8 cellular contexts compared by ENCODE assay signal in the genomic region with DNA sequence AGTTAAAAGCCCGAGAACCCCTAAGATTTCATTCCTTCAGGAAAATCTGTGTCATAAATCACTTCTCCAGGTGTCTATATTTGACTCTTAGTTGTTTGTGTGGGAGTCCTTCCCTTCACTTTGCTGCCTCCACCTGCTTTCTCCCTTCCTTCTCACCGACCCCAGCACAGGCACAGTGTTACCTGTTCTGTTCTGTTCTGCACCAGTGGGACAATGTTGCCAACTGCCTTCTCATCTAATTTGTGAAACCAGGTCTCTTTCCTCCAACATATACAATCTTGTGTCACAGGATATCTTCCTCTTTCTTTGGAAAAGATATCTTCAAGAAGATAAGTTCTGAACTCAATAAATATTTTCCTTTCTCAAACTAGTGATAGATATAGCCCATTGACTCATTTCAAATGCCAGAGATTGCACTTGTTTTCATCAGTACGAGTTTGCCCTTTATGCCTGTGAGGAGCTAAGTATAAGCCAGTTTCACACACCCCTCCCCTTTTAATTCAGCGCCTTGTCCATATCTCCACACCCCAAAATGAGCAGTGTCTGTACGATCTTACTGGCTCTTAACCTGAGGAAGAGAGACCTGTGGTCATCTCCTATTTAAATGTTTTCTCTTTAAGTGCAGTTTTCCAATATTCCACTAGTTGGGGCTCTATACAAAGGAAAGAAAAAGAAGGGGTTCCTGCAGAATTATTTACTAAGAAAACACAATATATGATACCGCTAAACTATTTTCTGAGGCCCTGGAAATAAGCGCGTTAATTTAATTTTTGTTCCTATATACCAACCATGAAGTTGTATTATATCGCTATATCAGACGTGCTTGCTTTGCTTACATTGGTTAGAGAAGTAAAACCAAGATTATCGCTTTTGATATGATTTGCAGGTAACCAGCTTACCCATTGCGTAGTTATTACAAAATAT.
DNase-seq lines count a peak whose midpoint lies in the region; ATAC-seq, FAIRE-seq and TF ChIP-seq lines count a peak whose summit lies in the region.

No MANE protein-coding gene starts in this region.

- no peaks in the 10 kb centered on the region for H3K9me3 Mint-ChIP-seq in naive B cell

- TF ChIP-seq EP300 in H1 (IDR thresholded peaks at IDR 0.05; ENCODE audit: borderline replicate concordance in 1 of 2, low read depth in 2 of 2, low read length in 2 of 2), result no peak

- no peak overlapping the region for H3K4me3 ChIP-seq in A673 (ENCODE audit: low read depth, low read length, poor library complexity, severe bottlenecking)
- H3K4me3 ChIP-seq in GM12865 (ENCODE audit: low read depth, low read length), result no peak overlapping the region
- no peak overlapping the region for H3K4me3 ChIP-seq in H1 (ENCODE audit: extremely low read depth in 1 of 4, insufficient read depth in 2 of 4, low read depth in 3 of 4, low read length in 4 of 4)

- no peak overlapping the region for H2BK20ac ChIP-seq in H1 (ENCODE audit: low read length)

- TF ChIP-seq POLR2A in H1 (IDR thresholded peaks at IDR 0.05; ENCODE audit: control extremely low read depth in 1 of 2, low read depth in 2 of 2, low read length in 2 of 2), result no peak

- H3K23me2 ChIP-seq in H1 (ENCODE audit: low read depth, low read length), result peaks cover 1% of the 10 kb centered on the region; the same call in 1 of the 2 replicates

- POLR2A ChIA-PET in A673 (lab: Charles Lee; ENCODE audit: low non-redundant PET) (no interaction called here), H1 (lab: Charles Lee; ENCODE audit: partially characterized antibody) (interaction anchor here (0.5 kb wide), 1 partner anchor 1619 kb away, joined by 3 read pairs; no protein-coding TSS in a partner anchor)

- ATAC-seq in naive B cell (ENCODE audit: low read depth in 2 of 2), result no peak
- ATAC-seq in GM19455 (IDR thresholded peaks at IDR 0.05; ENCODE audit: unreplicated experiment), result no peak

- H3K27me3 ChIP-seq in A673 (replicated peaks; ENCODE audit: insufficient read depth, low read depth, low read length, poor library complexity) (no peaks in the 10 kb centered on the region), H1 (replicated peaks in 1 of 4; ENCODE audit: control insufficient read depth in 3 of 4, extremely low read depth in 1 of 4, insufficient read depth in 3 of 4, low read length in 3 of 4) (no peaks in the 10 kb centered on the region)

- no peak overlapping the region for H2BK12ac ChIP-seq in H1 (ENCODE audit: low read depth, low read length)

- no peak overlapping the region for H3K18ac ChIP-seq in H1 (ENCODE audit: extremely low read depth, low read length)

- no peak overlapping the region for H2BK15ac ChIP-seq in H1 (ENCODE audit: low read length)

- no peak overlapping the region for H3K27ac ChIP-seq in A673 (ENCODE audit: low read depth, low read length, poor library complexity, severe bottlenecking)
- no peak overlapping the region for H3K27ac ChIP-seq in H1 (ENCODE audit: low read depth, low read length)

- BruUV-seq in A673 (replicated peaks; lab: Mats Ljungman, UMichigan), result no TSS peak

- H2BK120ac ChIP-seq in H1 (replicated peaks; ENCODE audit: low read depth, low read length), result no peak overlapping the region

- H3K4me1 ChIP-seq in A673 (ENCODE audit: insufficient read depth, low read length, poor library complexity, severe bottlenecking), result no peaks in the 10 kb centered on the region
- H3K4me1 ChIP-seq in H1 (replicated peaks in 1 of 4; ENCODE audit: control insufficient read depth in 3 of 4, insufficient read depth in 4 of 4, low read length in 3 of 4), result no peaks in the 10 kb centered on the region; a peak in 1 of 7 replicates

- no peak overlapping the region for H3K14ac ChIP-seq in H1 (ENCODE audit: insufficient read length)

- no peak overlapping the region for H2AFZ ChIP-seq in H1 (ENCODE audit: low read length)

- no peak overlapping the region for H3K9ac ChIP-seq in H1 (replicated peaks in 1 of 4; ENCODE audit: extremely low read depth in 1 of 4, low read depth in 3 of 4, low read length in 3 of 4)

- CTCF ChIA-PET in A673 (lab: Charles Lee) (no interaction called here), H1 (lab: Charles Lee; ENCODE audit: partially characterized antibody) (interaction anchor here (0.6 to 2.3 kb wide), 15 partner anchors 10 to 802 kb away, joined by 3 to 7 read pairs (median 3); no protein-coding TSS in a partner anchor)

- no peaks in the 10 kb centered on the region for H3K79me1 ChIP-seq in H1 (ENCODE audit: low read depth, low read length)

- H3K27me3 Mint-ChIP-seq in naive B cell, result peaks cover 5 to 11% (median 5%) of the 10 kb centered on the region in 3 donors

- H2AK5ac ChIP-seq in H1 (ENCODE audit: low read depth, low read length), result no peak overlapping the region

- H3K27ac Mint-ChIP-seq in naive B cell, result peak overlapping the region in 5 of 6 donors; percentile 2 to 53 (median 14)

- H3K36me3 ChIP-seq in A673 (ENCODE audit: insufficient read depth, low read length, poor library complexity, severe bottlenecking) (no peaks in the 10 kb centered on the region), H1 (ENCODE audit: control insufficient read depth in 2 of 4, insufficient read depth in 4 of 4, low read length in 3 of 4) (no peaks in the 10 kb centered on the region)

- no peak overlapping the region for H4K5ac ChIP-seq in H1 (ENCODE audit: insufficient read length, low read depth, low read length)

- H3K79me2 ChIP-seq in H1 (ENCODE audit: control insufficient read depth in 1 of 2, insufficient read depth in 2 of 2, low read length in 2 of 2), result no peaks in the 10 kb centered on the region

- H3K23ac ChIP-seq in H1 (ENCODE audit: insufficient read length), result no peak overlapping the region

- no peak overlapping the region for H4K91ac ChIP-seq in H1 (replicated peaks; ENCODE audit: insufficient read length, low read length)

- H4K20me1 ChIP-seq in H1 (replicated peaks in 1 of 2; ENCODE audit: control insufficient read depth in 1 of 2, insufficient read depth in 2 of 2, low read length in 2 of 2), result no peaks in the 10 kb centered on the region

- H3K36me3 Mint-ChIP-seq in naive B cell, result no peaks in the 10 kb centered on the region

- intact Hi-C loops in A673 (cut with micrococcal nuclease; ENCODE audit: unreplicated experiment), result loop anchor here (2.0 to 5.0 kb wide), 3 partner anchors 248 to 816 kb away; no protein-coding TSS in a partner anchor

- H3K4me3 Mint-ChIP-seq in naive B cell, result no peak overlapping the region

- TF ChIP-seq CTCF in A673 (conservative IDR thresholded peaks at IDR 0.05; ENCODE audit: low read depth, low read length) (peak; percentile 85), GM12865 (IDR thresholded peaks at IDR 0.05; ENCODE audit: insufficient read depth, low read depth, low read length, missing control alignments) (peak; percentile 71), H1 (IDR thresholded peaks at IDR 0.05; ENCODE audit: control extremely low read depth in 1 of 3, insufficient read depth in 1 of 3, low read depth in 1 of 3, low read length in 3 of 3) (peak in 2 of 3 experiments; percentile 52 to 64; a peak in 2 of 4 replicates)

- H3K4ac ChIP-seq in H1 (replicated peaks; ENCODE audit: insufficient read length, low read depth, low read length), result no peak overlapping the region

- no peak overlapping the region for H4K8ac ChIP-seq in H1 (ENCODE audit: extremely low read depth, insufficient read depth, low read length)

- H3K9me3 ChIP-seq in A673 (ENCODE audit: low read depth, low read length, poor library complexity, severe bottlenecking) (no peaks in the 10 kb centered on the region), H1 (ENCODE audit: insufficient read depth in 2 of 2, low read depth in 1 of 2, low read length in 1 of 2) (no peaks in the 10 kb centered on the region)

- FAIRE-seq in H1 (lab: Jason Lieb, UNC), result peak; percentile 58

- TF ChIP-seq RAD21 in H1 (IDR thresholded peaks at IDR 0.05 in 1 of 2, conservative IDR thresholded peaks at IDR 0.05 in 1 of 2; ENCODE audit: low read depth in 2 of 2, low read length in 2 of 2), result peak; percentile 81 to 89

- peak; percentile 66 for DNase-seq in A673 (ENCODE audit: low spot score)
- peak; percentile 65 for DNase-seq in GM12865 (ENCODE audit: low read depth)
- DNase-seq in KG1 (lab: John Stamatoyannopoulos, UW), result peak; percentile 33
- DNase-seq in RPMI7951 (ENCODE audit: low read depth), result peak; percentile 66
- no peak for DNase-seq in H1 (ENCODE audit: low read depth in 1 of 2, low spot score in 2 of 2)
- peak; percentile 3 for DNase-seq in naive B cell
- DNase-seq in hepatic stellate cell (ENCODE audit: low spot score), result no peak

- 58% methylated on average over 12 of the region's 12 CpGs; no CpG with 5 or more reads in 1 of the 2 experiments for WGBS in H1 (ENCODE audit: extremely low coverage in 1 of 2, insufficient coverage in 1 of 2, insufficient read length in 1 of 2, insufficient replicate concordance in 2 of 2, low coverage in 1 of 2, low lambda C conversion rate in 2 of 2, missing lambda C conversion rate in 1 of 2), 2 experiments

- H3K4me1 Mint-ChIP-seq in naive B cell, result peaks cover 0 to 7% (median 5%) of the 10 kb centered on the region in 3 donors

- no peak overlapping the region for H2BK5ac ChIP-seq in H1 (ENCODE audit: low read depth, low read length)

- H3K4me2 ChIP-seq in H1 (ENCODE audit: insufficient read depth in 1 of 2, low read depth in 2 of 2, low read length in 2 of 2), result no peak overlapping the region

- H3K56ac ChIP-seq in H1 (replicated peaks; ENCODE audit: insufficient read length, low read depth, low read length), result no peak overlapping the region

TF ChIP-seq in H1, 55 proteins besides CTCF, POLR2A, EP300 and RAD21 (continues in another document):
- no peak for TF ChIP-seq SP1 (IDR thresholded peaks at IDR 0.05; ENCODE audit: low read depth, low read length)
- TF ChIP-seq POU5F1 (IDR thresholded peaks at IDR 0.05; ENCODE audit: low read depth, low read length), result no peak
- TF ChIP-seq CBX5 (IDR thresholded peaks at IDR 0.05; ENCODE audit: low read depth, low read length), result no peak
- TF ChIP-seq, protein P1, sequence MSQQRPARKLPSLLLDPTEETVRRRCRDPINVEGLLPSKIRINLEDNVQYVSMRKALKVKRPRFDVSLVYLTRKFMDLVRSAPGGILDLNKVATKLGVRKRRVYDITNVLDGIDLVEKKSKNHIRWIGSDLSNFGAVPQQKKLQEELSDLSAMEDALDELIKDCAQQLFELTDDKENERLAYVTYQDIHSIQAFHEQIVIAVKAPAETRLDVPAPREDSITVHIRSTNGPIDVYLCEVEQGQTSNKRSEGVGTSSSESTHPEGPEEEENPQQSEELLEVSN (IDR thresholded peaks at IDR 0.05), result no peak
- TF ChIP-seq SIX5 (IDR thresholded peaks at IDR 0.05; ENCODE audit: low read depth, low read length), result no peak
- no peak for TF ChIP-seq GABPA (IDR thresholded peaks at IDR 0.05; ENCODE audit: borderline replicate concordance, insufficient read depth, low read length)
- no peak for TF ChIP-seq NANOG (IDR thresholded peaks at IDR 0.05; ENCODE audit: insufficient read depth, low read depth, low read length, poor library complexity, severe bottlenecking)
- TF ChIP-seq NRF1 (IDR thresholded peaks at IDR 0.05; ENCODE audit: low read depth, low read length), result no peak
- TF ChIP-seq SIN3A (conservative IDR thresholded peaks at IDR 0.05 in 1 of 2, IDR thresholded peaks at IDR 0.05 in 1 of 2; ENCODE audit: low read depth in 1 of 2, low read length in 2 of 2), result no peak
- no peak for TF ChIP-seq SAP30 (IDR thresholded peaks at IDR 0.05; ENCODE audit: insufficient read depth, insufficient replicate concordance, low read length)
- no peak for TF ChIP-seq CHD2 (IDR thresholded peaks at IDR 0.05; ENCODE audit: low read length)

Comparison
In these comparisons a context has a peak if more than half of its experiments do, and no peak if none do; other contexts are left out.
1. DNase-seq: peak in A673 (single experiment), GM12865 (single experiment), KG1 (single experiment), RPMI7951 (single experiment) and naive B cell (single experiment); none in H1 (0 of 2) and hepatic stellate cell (single experiment).
2. Peak in every context shown above with its lines, with median percentiles within 50 percentile points of each other: CTCF ChIP-seq.